13 cellular contexts compared by ENCODE assay signal in the genomic region with DNA sequence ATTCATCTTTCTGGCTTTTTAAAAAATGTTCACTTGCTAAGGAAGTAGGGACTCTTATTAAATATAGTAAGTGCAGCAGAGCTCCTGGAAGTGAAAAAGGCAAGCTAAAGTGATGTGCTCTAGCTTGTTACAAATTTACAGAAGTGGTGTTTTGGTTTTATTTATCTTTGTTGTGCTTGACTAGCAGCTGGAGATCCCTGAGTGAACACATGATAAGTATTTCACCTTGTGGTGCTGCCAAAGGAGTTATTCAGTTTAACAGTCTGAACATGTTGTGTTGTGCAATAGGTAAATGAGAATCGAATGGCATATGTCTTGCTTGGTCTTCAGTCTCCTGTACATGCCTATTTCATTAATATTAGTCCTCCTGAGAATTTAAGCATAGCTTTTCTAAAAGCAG.
A peak's percentile ranks its signal among the peaks of the same experiment; 100 is the strongest.
DNase-seq lines count a peak whose midpoint lies in the region; ATAC-seq and TF ChIP-seq lines count a peak whose summit lies in the region.
"Had no signal": no experiment of that assay in that cellular context is flagged by ENCODE, and none has a peak within 500 bp of the region (broad histone marks: within the 10 kb centered on the region; RNA-seq: fewer than 3 reads in every experiment).

No MANE protein-coding gene starts in this region.

- H3K27ac Mint-ChIP-seq in nephron: peak overlapping the region; percentile 50 to 62 (median 57)
- H3K27ac Mint-ChIP-seq: T-helper 17 cell had no signal

- H3K4me1 Mint-ChIP-seq in nephron: no peaks in the 10 kb centered on the region
- H3K4me1 Mint-ChIP-seq: T-helper 17 cell had no signal

- H3K27me3 Mint-ChIP-seq in nephron (ENCODE audit: low read depth): no peaks in the 10 kb centered on the region

- H3K9me3 Mint-ChIP-seq in nephron: no peaks in the 10 kb centered on the region

- H3K27ac ChIP-seq in epithelial cell of prostate: peak overlapping the region; percentile 76
- H3K27ac ChIP-seq: cardiac muscle cell, uterus had no signal

- DNase-seq in GM04504 (ENCODE audit: low read depth) (peak; percentile 44), NCI-H1105 (lab: John Stamatoyannopoulos, UW) (peak; percentile 37), epithelial cell of prostate (ENCODE audit: low read depth, low spot score) (peak; percentile 72), erythroblast (lab: John Stamatoyannopoulos, UW) (no peak), SHP77 treated with DMSO at 0.1 percent for 48 hours (lab: John Stamatoyannopoulos, UW) (no peak)
- no peak for DNase-seq in stimulated activated CD4-positive, alpha-beta T cell treated with anti-CD3 and anti-CD28 coated beads, Interleukin-4, amount 100 ng/mL, for 4 hours
- DNase-seq: hypothalamus, NCI-H526 treated with DMSO at 0.1 percent for 48 hours, T-helper 17 cell, uterus had no signal

- TF ChIP-seq CTCF in nephron (IDR thresholded peaks at IDR 0.05; ENCODE audit: unreplicated experiment in 3 of 3): no peak

- H3K36me3 Mint-ChIP-seq in nephron (ENCODE audit: low read depth): no peaks in the 10 kb centered on the region

- TF ChIP-seq POLR2A in erythroblast (IDR thresholded peaks at IDR 0.05; ENCODE audit: low read length): no peak

- ATAC-seq in GM21786 (IDR thresholded peaks at IDR 0.05; ENCODE audit: unreplicated experiment): no peak
- ATAC-seq: T-helper 17 cell had no signal

- H3K4me3 Mint-ChIP-seq in nephron: no peak overlapping the region
- H3K4me3 Mint-ChIP-seq: T-helper 17 cell had no signal

Comparison
In these comparisons a context has a peak if more than half of its experiments do, and no peak if none do; other contexts are left out.
1. DNase-seq: peak in GM04504 (single experiment), NCI-H1105 (single experiment) and epithelial cell of prostate (single experiment); none in stimulated activated CD4-positive, alpha-beta T cell treated with anti-CD3 and anti-CD28 coated beads, Interleukin-4, amount 100 ng/mL, for 4 hours (0 of 2), erythroblast (0 of 2) and SHP77 treated with DMSO at 0.1 percent for 48 hours (single experiment).